20 cellular contexts compared by ENCODE assay signal in genomic region chr4:44869985-44870384, GRCh38.
DNase-seq lines count a peak whose midpoint lies in the region; ATAC-seq, FAIRE-seq and TF ChIP-seq lines count a peak whose summit lies in the region.
"Had no signal": no experiment of that assay in that cellular context is flagged by ENCODE, and none has a peak within 500 bp of the region (broad histone marks: within the 10 kb centered on the region; RNA-seq: fewer than 3 reads in every experiment).

No MANE protein-coding gene starts in this region.

- peak; percentile 26 for ATAC-seq in stimulated activated effector memory CD8-positive, alpha-beta T cell treated with anti-CD3 and anti-CD28 coated beads, Interleukin-12 subunit alpha, Interleukin-12 subunit beta, amount 100 ng/mL, for 72 hours
- no peak for ATAC-seq in HG03469 (IDR thresholded peaks at IDR 0.05; ENCODE audit: unreplicated experiment)

- H3K9ac ChIP-seq in H1 (replicated peaks in 1 of 4; ENCODE audit: extremely low read depth in 1 of 4, low read depth in 3 of 4, low read length in 3 of 4) (no peak overlapping the region), mesenchymal stem cell (ENCODE audit: low read length) (no peak overlapping the region)

- H4K8ac ChIP-seq in H1 (ENCODE audit: extremely low read depth, insufficient read depth, low read length), result no peak overlapping the region
- H4K8ac ChIP-seq in mesenchymal stem cell (ENCODE audit: low read length), result peak overlapping the region; percentile 79

- DNase-seq in H1 (ENCODE audit: low read depth in 1 of 2, low spot score in 2 of 2) (no peak), mesenchymal stem cell (no peak), NCI-H524 treated with DMSO at 0.1 percent for 48 hours (lab: John Stamatoyannopoulos, UW) (no peak), NCI-H1436 treated with DMSO at 0.1 percent for 48 hours (lab: John Stamatoyannopoulos, UW) (no peak)
- DNase-seq in stimulated activated effector memory CD8-positive, alpha-beta T cell treated with anti-CD3 and anti-CD28 coated beads, Interleukin-12 subunit alpha, Interleukin-12 subunit beta, amount 100 ng/mL, for 72 hours (ENCODE audit: low spot score in 2 of 2), result no peak
- DNase-seq: ACHN; BE2C; C1 segment of cervical spinal cord; CD4-positive, CD25-positive, alpha-beta regulatory T cell; CD8-positive, alpha-beta memory T cell; COR-L47; DMS 273 treated with DMSO at 0.1 percent for 48 hours; DND-41; EL; H7 had no signal

- FAIRE-seq in H1 (lab: Jason Lieb, UNC), result no peak
- FAIRE-seq: A204.1, G401.6, GM12891 had no signal

- H2BK120ac ChIP-seq in H1 (replicated peaks; ENCODE audit: low read depth, low read length) (no peak overlapping the region), mesenchymal stem cell (ENCODE audit: low read depth, low read length) (peak overlapping the region; percentile 22)

- no peaks in the 10 kb centered on the region for H3K79me2 ChIP-seq in H1 (ENCODE audit: control insufficient read depth in 1 of 2, insufficient read depth in 2 of 2, low read length in 2 of 2)

- H2BK15ac ChIP-seq in H1 (ENCODE audit: low read length) (no peak overlapping the region), mesenchymal stem cell (ENCODE audit: low read depth, poor library complexity, severe bottlenecking) (no peak overlapping the region)

- POLR2A ChIA-PET in H1 (lab: Charles Lee; ENCODE audit: partially characterized antibody), result no interaction called here

- no peak overlapping the region for H3K4me3 Mint-ChIP-seq in stimulated activated effector memory CD8-positive, alpha-beta T cell treated with anti-CD3 and anti-CD28 coated beads, Interleukin-12 subunit alpha, Interleukin-12 subunit beta, amount 100 ng/mL, for 72 hours
- H3K4me3 Mint-ChIP-seq: CD4-positive, CD25-positive, alpha-beta regulatory T cell; CD8-positive, alpha-beta memory T cell; GM23338 had no signal

- H4K91ac ChIP-seq in H1 (replicated peaks; ENCODE audit: insufficient read length, low read length) (no peak overlapping the region), mesenchymal stem cell (ENCODE audit: low read length) (peak overlapping the region; percentile 8)

- no peak for TF ChIP-seq CTCF in H1 (IDR thresholded peaks at IDR 0.05; ENCODE audit: control extremely low read depth in 1 of 3, insufficient read depth in 1 of 3, low read depth in 1 of 3, low read length in 3 of 3)

- H3K4ac ChIP-seq in H1 (replicated peaks; ENCODE audit: insufficient read length, low read depth, low read length) (no peak overlapping the region), mesenchymal stem cell (ENCODE audit: low read depth in 1 of 2, low read length in 2 of 2) (peak overlapping the region; percentile 76 to 86)

- CTCF ChIA-PET in H1 (lab: Charles Lee; ENCODE audit: partially characterized antibody), result interaction anchor here (0.5 to 2.2 kb wide), 11 partner anchors 10 to 142 kb away, joined by 3 to 7 read pairs (median 4); no protein-coding TSS in a partner anchor

- H3K27ac ChIP-seq in H1 (ENCODE audit: low read depth, low read length) (no peak overlapping the region), mesenchymal stem cell (ENCODE audit: low read length, poor library complexity, severe bottlenecking) (no peak overlapping the region)

- H3K4me2 ChIP-seq in H1 (ENCODE audit: insufficient read depth in 1 of 2, low read depth in 2 of 2, low read length in 2 of 2) (no peak overlapping the region), mesenchymal stem cell (ENCODE audit: low read length, poor library complexity, severe bottlenecking) (no peak overlapping the region)
- H3K4me2 ChIP-seq: GM23338 had no signal

- H2BK12ac ChIP-seq in H1 (ENCODE audit: low read depth, low read length), result 0 out of 2 replicates have a peak overlapping the region, but pooled peaks have one; percentile 17
- H2BK12ac ChIP-seq in mesenchymal stem cell (ENCODE audit: low read length in 2 of 2), result peak overlapping the region; percentile 69 to 80

- H3K14ac ChIP-seq in H1 (ENCODE audit: insufficient read length), result no peak overlapping the region
- peak overlapping the region in 1 of 2 experiments; percentile 74 for H3K14ac ChIP-seq in mesenchymal stem cell (ENCODE audit: low read length in 2 of 2)

- H2AFZ ChIP-seq in H1 (ENCODE audit: low read length), result no peak overlapping the region
- H2AFZ ChIP-seq in mesenchymal stem cell (ENCODE audit: low read depth, low read length), result no peak overlapping the region

- no peak overlapping the region for H3K56ac ChIP-seq in H1 (replicated peaks; ENCODE audit: insufficient read length, low read depth, low read length)

- no peaks in the 10 kb centered on the region for H3K4me1 Mint-ChIP-seq in stimulated activated effector memory CD8-positive, alpha-beta T cell treated with anti-CD3 and anti-CD28 coated beads, Interleukin-12 subunit alpha, Interleukin-12 subunit beta, amount 100 ng/mL, for 72 hours
- H3K4me1 Mint-ChIP-seq: CD4-positive, CD25-positive, alpha-beta regulatory T cell; CD8-positive, alpha-beta memory T cell had no signal

- H3K23ac ChIP-seq in H1 (ENCODE audit: insufficient read length) (no peak overlapping the region), mesenchymal stem cell (ENCODE audit: low read length in 2 of 2) (no peak overlapping the region)

- H3K4me1 ChIP-seq in H1 (replicated peaks in 1 of 4; ENCODE audit: control insufficient read depth in 3 of 4, insufficient read depth in 4 of 4, low read length in 3 of 4), result 0 out of 7 replicates have a peak, but pooled peaks cover 0 to 2% (median 0%) of the 10 kb centered on the region in 4 experiments
- no peaks in the 10 kb centered on the region for H3K4me1 ChIP-seq in mesenchymal stem cell (ENCODE audit: control insufficient read depth, insufficient read depth, low read depth, low read length)
- H3K4me1 ChIP-seq: BE2C had no signal

- H3K27ac Mint-ChIP-seq in stimulated activated effector memory CD8-positive, alpha-beta T cell treated with anti-CD3 and anti-CD28 coated beads, Interleukin-12 subunit alpha, Interleukin-12 subunit beta, amount 100 ng/mL, for 72 hours, result no peak overlapping the region
- H3K27ac Mint-ChIP-seq: CD4-positive, CD25-positive, alpha-beta regulatory T cell; CD8-positive, alpha-beta memory T cell; GM23338 had no signal

- WGBS in H1 (ENCODE audit: extremely low coverage in 1 of 2, insufficient coverage in 1 of 2, insufficient read length in 1 of 2, insufficient replicate concordance in 2 of 2, low coverage in 1 of 2, low lambda C conversion rate in 2 of 2, missing lambda C conversion rate in 1 of 2), 2 experiments, result 96% methylated on average over 2 of the region's 2 CpGs; no CpG with 5 or more reads in 1 of the 2 experiments
- WGBS in mesenchymal stem cell, result 85% methylated on average over 2 of the region's 2 CpGs

- no peak overlapping the region for H4K5ac ChIP-seq in H1 (ENCODE audit: insufficient read length, low read depth, low read length)

- H3K9me3 ChIP-seq in H1 (ENCODE audit: insufficient read depth in 2 of 2, low read depth in 1 of 2, low read length in 1 of 2), result no peaks in the 10 kb centered on the region
- H3K9me3 ChIP-seq in mesenchymal stem cell (ENCODE audit: control insufficient read depth, low read length), result no peaks in the 10 kb centered on the region
- H3K9me3 ChIP-seq: BE2C had no signal

- H3K18ac ChIP-seq in H1 (ENCODE audit: extremely low read depth, low read length), result no peak overlapping the region
- H3K18ac ChIP-seq in mesenchymal stem cell (ENCODE audit: low read depth in 1 of 2, low read length in 2 of 2), result peak overlapping the region; percentile 87 to 93

- H4K20me1 ChIP-seq in H1 (replicated peaks in 1 of 2; ENCODE audit: control insufficient read depth in 1 of 2, insufficient read depth in 2 of 2, low read length in 2 of 2), result no peaks in the 10 kb centered on the region

- H3K79me1 ChIP-seq in H1 (ENCODE audit: low read depth, low read length) (no peaks in the 10 kb centered on the region), mesenchymal stem cell (replicated peaks; ENCODE audit: low read length, poor library complexity, severe bottlenecking) (no peaks in the 10 kb centered on the region)

- no peaks in the 10 kb centered on the region for H3K36me3 Mint-ChIP-seq in stimulated activated effector memory CD8-positive, alpha-beta T cell treated with anti-CD3 and anti-CD28 coated beads, Interleukin-12 subunit alpha, Interleukin-12 subunit beta, amount 100 ng/mL, for 72 hours
- H3K36me3 Mint-ChIP-seq: CD4-positive, CD25-positive, alpha-beta regulatory T cell; CD8-positive, alpha-beta memory T cell had no signal

- H2AK5ac ChIP-seq in H1 (ENCODE audit: low read depth, low read length), result 0 out of 2 replicates have a peak overlapping the region, but pooled peaks have one; percentile 39
- H2AK5ac ChIP-seq in mesenchymal stem cell (ENCODE audit: low read length, severe bottlenecking), result no peak overlapping the region

- TF ChIP-seq POLR2A in H1 (IDR thresholded peaks at IDR 0.05; ENCODE audit: control extremely low read depth in 1 of 2, low read depth in 2 of 2, low read length in 2 of 2), result no peak

- no peak for TF ChIP-seq EP300 in H1 (IDR thresholded peaks at IDR 0.05; ENCODE audit: borderline replicate concordance in 1 of 2, low read depth in 2 of 2, low read length in 2 of 2)

- H3K4me3 ChIP-seq in H1 (ENCODE audit: extremely low read depth in 1 of 4, insufficient read depth in 2 of 4, low read depth in 3 of 4, low read length in 4 of 4) (no peak overlapping the region), mesenchymal stem cell (ENCODE audit: insufficient read depth in 1 of 2, low read depth in 1 of 2, low read length in 2 of 2) (no peak overlapping the region)
- H3K4me3 ChIP-seq: GM23338 had no signal

- H3K23me2 ChIP-seq in H1 (ENCODE audit: low read depth, low read length), result no peaks in the 10 kb centered on the region

- no peaks in the 10 kb centered on the region for H3K27me3 ChIP-seq in H1 (replicated peaks in 1 of 4; ENCODE audit: control insufficient read depth in 3 of 4, extremely low read depth in 1 of 4, insufficient read depth in 3 of 4, low read length in 3 of 4)
- H3K27me3 ChIP-seq in mesenchymal stem cell (ENCODE audit: control insufficient read depth in 1 of 2, insufficient read depth in 1 of 2, low read length in 2 of 2), result no peaks in the 10 kb centered on the region
- H3K27me3 ChIP-seq: BE2C had no signal

- H3K9me3 Mint-ChIP-seq in stimulated activated effector memory CD8-positive, alpha-beta T cell treated with anti-CD3 and anti-CD28 coated beads, Interleukin-12 subunit alpha, Interleukin-12 subunit beta, amount 100 ng/mL, for 72 hours, result peaks cover 13% of the 10 kb centered on the region
- H3K9me3 Mint-ChIP-seq: GM23338 had no signal

- H2BK5ac ChIP-seq in H1 (ENCODE audit: low read depth, low read length) (no peak overlapping the region; the same call in 1 of the 2 replicates), mesenchymal stem cell (ENCODE audit: low read depth, low read length, poor library complexity, severe bottlenecking) (no peak overlapping the region)

- no peak for TF ChIP-seq RAD21 in H1 (IDR thresholded peaks at IDR 0.05 in 1 of 2, conservative IDR thresholded peaks at IDR 0.05 in 1 of 2; ENCODE audit: low read depth in 2 of 2, low read length in 2 of 2)

- no peaks in the 10 kb centered on the region for H3K36me3 ChIP-seq in H1 (ENCODE audit: control insufficient read depth in 2 of 4, insufficient read depth in 4 of 4, low read length in 3 of 4)
- H3K36me3 ChIP-seq in mesenchymal stem cell (ENCODE audit: control insufficient read depth in 1 of 2, insufficient read depth in 2 of 2, low read depth in 1 of 2, low read length in 2 of 2), result no peaks in the 10 kb centered on the region
- H3K36me3 ChIP-seq: BE2C had no signal

- no peak overlapping the region for H2BK20ac ChIP-seq in H1 (ENCODE audit: low read length)

TF ChIP-seq in H1, 55 proteins besides CTCF, POLR2A, EP300 and RAD21 (continues in another document):
- no peak for TF ChIP-seq BACH1 (IDR thresholded peaks at IDR 0.05; ENCODE audit: low read length)
